In the genomic region with DNA sequence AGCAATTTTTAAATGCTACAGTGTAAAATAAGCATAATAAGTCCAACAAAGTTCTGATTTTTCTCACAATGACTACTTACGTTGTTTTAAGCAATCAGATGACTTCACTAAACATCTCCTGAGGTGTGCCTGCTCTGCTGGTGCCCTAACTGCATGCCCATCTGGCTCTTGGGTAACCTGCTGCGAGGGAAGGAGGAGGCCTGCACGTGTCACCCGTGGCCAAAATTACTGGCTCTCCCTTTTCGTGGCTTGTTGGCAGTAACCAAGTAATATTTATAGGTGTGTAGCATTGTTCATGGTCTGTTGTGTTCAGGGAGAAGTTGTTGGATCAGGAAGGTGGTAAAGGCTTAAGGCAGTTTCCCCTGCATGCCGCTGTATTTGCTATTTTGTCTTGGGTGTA, we compare ENCODE assay signal across 2 cellular contexts.
TF ChIP-seq lines count a peak whose summit lies in the region.

No MANE protein-coding gene starts in this region.

TF ChIP-seq in GM12878, 131 proteins besides CTCF, POLR2A, EP300 and RAD21:
- TF ChIP-seq HCFC1 (IDR thresholded peaks at IDR 0.05; ENCODE audit: low read length) (no peak), SMC3 (IDR thresholded peaks at IDR 0.05; ENCODE audit: borderline replicate concordance, low read length) (0 out of 2 replicates have a peak, but pooled peaks have one; percentile 3)
- TF ChIP-seq, protein P1, sequence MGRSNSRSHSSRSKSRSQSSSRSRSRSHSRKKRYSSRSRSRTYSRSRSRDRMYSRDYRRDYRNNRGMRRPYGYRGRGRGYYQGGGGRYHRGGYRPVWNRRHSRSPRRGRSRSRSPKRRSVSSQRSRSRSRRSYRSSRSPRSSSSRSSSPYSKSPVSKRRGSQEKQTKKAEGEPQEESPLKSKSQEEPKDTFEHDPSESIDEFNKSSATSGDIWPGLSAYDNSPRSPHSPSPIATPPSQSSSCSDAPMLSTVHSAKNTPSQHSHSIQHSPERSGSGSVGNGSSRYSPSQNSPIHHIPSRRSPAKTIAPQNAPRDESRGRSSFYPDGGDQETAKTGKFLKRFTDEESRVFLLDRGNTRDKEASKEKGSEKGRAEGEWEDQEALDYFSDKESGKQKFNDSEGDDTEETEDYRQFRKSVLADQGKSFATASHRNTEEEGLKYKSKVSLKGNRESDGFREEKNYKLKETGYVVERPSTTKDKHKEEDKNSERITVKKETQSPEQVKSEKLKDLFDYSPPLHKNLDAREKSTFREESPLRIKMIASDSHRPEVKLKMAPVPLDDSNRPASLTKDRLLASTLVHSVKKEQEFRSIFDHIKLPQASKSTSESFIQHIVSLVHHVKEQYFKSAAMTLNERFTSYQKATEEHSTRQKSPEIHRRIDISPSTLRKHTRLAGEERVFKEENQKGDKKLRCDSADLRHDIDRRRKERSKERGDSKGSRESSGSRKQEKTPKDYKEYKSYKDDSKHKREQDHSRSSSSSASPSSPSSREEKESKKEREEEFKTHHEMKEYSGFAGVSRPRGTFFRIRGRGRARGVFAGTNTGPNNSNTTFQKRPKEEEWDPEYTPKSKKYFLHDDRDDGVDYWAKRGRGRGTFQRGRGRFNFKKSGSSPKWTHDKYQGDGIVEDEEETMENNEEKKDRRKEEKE (IDR thresholded peaks at IDR 0.05), result no peak
TF ChIP-seq in GM12878: peak in this region for 1.

TF ChIP-seq in GM12891, 5 proteins besides CTCF, POLR2A, EP300 and RAD21:
- TF ChIP-seq TAF1 (IDR thresholded peaks at IDR 0.05; ENCODE audit: low read depth, low read length) (no peak), POU2F2 (IDR thresholded peaks at IDR 0.05; ENCODE audit: low read depth, low read length) (no peak), SPI1 (IDR thresholded peaks at IDR 0.05; ENCODE audit: low read depth, low read length) (no peak), PAX5 (IDR thresholded peaks at IDR 0.05; ENCODE audit: insufficient read depth, low read length, severe bottlenecking) (no peak), POLR2AphosphoS5 (IDR thresholded peaks at IDR 0.05; ENCODE audit: low read depth, low read length) (no peak)
